ENCODE assay signal across 8 cellular contexts in genomic region chr11:47466701-47467250, GRCh38. TPM values are rescaled to one million over a fixed set of nuclear protein-coding genes. Genes with fewer than 3 reads are reported as not detected.
DNase-seq lines count a peak whose midpoint lies in the region; ATAC-seq and TF ChIP-seq lines count a peak whose summit lies in the region.

No MANE protein-coding gene starts in this region.

- H3K4me1 ChIP-seq in vagina = peaks cover 37% of the 10 kb centered on the region

- H3K4me3 Mint-ChIP-seq in chondrocyte (ENCODE audit: unreplicated experiment) = no peak overlapping the region
- no peak overlapping the region for H3K4me3 Mint-ChIP-seq in CD4-positive, alpha-beta T cell

- H3K27me3 ChIP-seq in vagina = no peaks in the 10 kb centered on the region
- H3K27me3 ChIP-seq in CD4-positive, alpha-beta T cell (ENCODE audit: control insufficient read depth, insufficient read depth, low read length) = no peaks in the 10 kb centered on the region

- no peak overlapping the region for H3K4me3 ChIP-seq in vagina

- H3K9me3 Mint-ChIP-seq in chondrocyte (ENCODE audit: low read depth) = no peaks in the 10 kb centered on the region
- no peaks in the 10 kb centered on the region for H3K9me3 Mint-ChIP-seq in CD4-positive, alpha-beta T cell

- peaks cover 18% of the 10 kb centered on the region for H3K36me3 Mint-ChIP-seq in chondrocyte (ENCODE audit: low read depth)
- peaks cover 65% of the 10 kb centered on the region for H3K36me3 Mint-ChIP-seq in CD4-positive, alpha-beta T cell (ENCODE audit: low read depth)

- H3K27ac Mint-ChIP-seq in chondrocyte (ENCODE audit: unreplicated experiment) = peak overlapping the region; percentile 82
- no peak overlapping the region for H3K27ac Mint-ChIP-seq in CD4-positive, alpha-beta T cell

- POLR2A ChIA-PET in CD4-positive, alpha-beta T cell (lab: Charles Lee) = no interaction called here

- no peaks in the 10 kb centered on the region for H3K9me3 ChIP-seq in vagina
- H3K9me3 ChIP-seq in CD4-positive, alpha-beta T cell (ENCODE audit: control insufficient read depth, low read length) = no peaks in the 10 kb centered on the region

- no peaks in the 10 kb centered on the region for H3K27me3 Mint-ChIP-seq in chondrocyte (ENCODE audit: low read depth)
- no peaks in the 10 kb centered on the region for H3K27me3 Mint-ChIP-seq in CD4-positive, alpha-beta T cell

- no peak for ATAC-seq in CD4-positive, alpha-beta T cell (ENCODE audit: poor library complexity)
- no peak for ATAC-seq in HG02981 (IDR thresholded peaks at IDR 0.05; ENCODE audit: unreplicated experiment)

- no peak for TF ChIP-seq POLR2A in vagina (IDR thresholded peaks at IDR 0.05)

- CTCF ChIA-PET in CD4-positive, alpha-beta T cell (lab: Charles Lee) = no interaction called here

- H3K4me1 Mint-ChIP-seq in chondrocyte (ENCODE audit: low read depth) = peaks cover 44% of the 10 kb centered on the region
- H3K4me1 Mint-ChIP-seq in CD4-positive, alpha-beta T cell (ENCODE audit: low read depth) = no peaks in the 10 kb centered on the region

- peak overlapping the region; percentile 45 for H3K27ac ChIP-seq in vagina
- no peak overlapping the region for H3K27ac ChIP-seq in CD4-positive, alpha-beta T cell (ENCODE audit: low read depth, low read length)

- TF ChIP-seq CTCF in chondrocyte (IDR thresholded peaks at IDR 0.05) = no peak
- TF ChIP-seq CTCF in vagina (IDR thresholded peaks at IDR 0.05) = no peak
- TF ChIP-seq CTCF in CD4-positive, alpha-beta T cell (IDR thresholded peaks at IDR 0.05) = no peak

- H3K36me3 ChIP-seq in vagina = peaks cover 0 to 16% of the 10 kb centered on the region in 2 donors

- DNase-seq in AG20443 (ENCODE audit: low spot score) = peak; percentile 40
- peak; percentile 85 for DNase-seq in NCI-H1105 (lab: John Stamatoyannopoulos, UW)
- peak; percentile 75 for DNase-seq in chondrocyte (ENCODE audit: low spot score)
- DNase-seq in middle frontal gyrus (ENCODE audit: extremely low spot score, low spot score) = peak; percentile 58
- DNase-seq in vagina (ENCODE audit: extremely low spot score in 2 of 2) = no peak
- DNase-seq in CD4-positive, alpha-beta T cell = no peak
- no peak for DNase-seq in activated T-cell treated with anti-CD3 and anti-CD28 coated beads, Interleukin-2, amount 50 U/mL, for 48 hours

- intact Hi-C loops in vagina (cut with DNase I) = loop anchor here (10.0 kb wide), 1 partner anchor 88 kb away; the partner anchor contains the start of gene CELF1
- intact Hi-C loops in CD4-positive, alpha-beta T cell (cut with DNase I, micrococcal nuclease) = no loop called here

RNA-seq across cellular contexts. Expression of gene RAPSN, which starts 17.8 kb away (rescaled TPM):
- total RNA-seq in chondrocyte (0.33 to 0.35 TPM (median 0.34 TPM) in 3 replicates), vagina (not detected)
- under 1 TPM; 0.56 to 0.85 TPM for total RNA-seq in CD4-positive, alpha-beta T cell

RNA-seq across cellular contexts. Expression of gene PSMC3, which starts 40.5 kb away (rescaled TPM):
- total RNA-seq in chondrocyte (100 to 139 TPM (median 108 TPM) in 3 replicates), vagina (89.6 TPM)
- total RNA-seq in CD4-positive, alpha-beta T cell = 10 to 100 TPM; 51.3 to 59.5 TPM

RNA-seq across cellular contexts. Expression of gene SLC39A13, which starts 58.4 kb away (rescaled TPM):
- total RNA-seq in chondrocyte (113 to 124 TPM (median 120 TPM) in 3 replicates), vagina (53.5 TPM)
- total RNA-seq in CD4-positive, alpha-beta T cell = 10 to 100 TPM; 36.6 to 39.2 TPM

Comparison
In these comparisons a context has a peak if more than half of its experiments do, and no peak if none do; other contexts are left out.
1. DNase-seq: peak in AG20443 (single experiment), NCI-H1105 (single experiment), chondrocyte (single experiment) and middle frontal gyrus (single experiment); none in vagina (0 of 2), CD4-positive, alpha-beta T cell (0 of 10) and activated T-cell treated with anti-CD3 and anti-CD28 coated beads, Interleukin-2, amount 50 U/mL, for 48 hours (0 of 2).